8 cellular contexts compared by ENCODE assay signal in genomic region chr7:150324366-150324961, GRCh38. TPM values are rescaled to one million over a fixed set of nuclear protein-coding genes. Genes with fewer than 3 reads are reported as not detected.
DNase-seq lines count a peak whose midpoint lies in the region; ATAC-seq and TF ChIP-seq lines count a peak whose summit lies in the region.

No MANE protein-coding gene starts in this region.

- TF ChIP-seq CTCF in nephron progenitor cell (IDR thresholded peaks at IDR 0.05), result no peak

- peaks cover 25% of the 10 kb centered on the region for H3K4me1 Mint-ChIP-seq in nephron progenitor cell

- DNase-seq in GM03348 (ENCODE audit: low spot score) (peak; percentile 6), NCI-H2107 (lab: John Stamatoyannopoulos, UW) (peak; percentile 19), dermis blood vessel endothelial cell (peak; percentile 57), nephron progenitor cell (no peak), hippocampal formation (lab: John Stamatoyannopoulos, UW) (no peak), NCI-H345 treated with DMSO at 0.1 percent for 48 hours (lab: John Stamatoyannopoulos, UW; ENCODE audit: unreplicated experiment) (no peak)
- DNase-seq in stimulated activated CD4-positive, alpha-beta T cell treated with anti-CD3 and anti-CD28 coated beads, Interleukin-12 subunit alpha, Interleukin-12 subunit beta, amount 100 ng/mL, for 4 hours, result no peak

- no peaks in the 10 kb centered on the region for H3K9me3 Mint-ChIP-seq in nephron progenitor cell

- ATAC-seq in HG02970 (IDR thresholded peaks at IDR 0.05; ENCODE audit: low FRiP score, unreplicated experiment), result no peak

- peaks cover 23% of the 10 kb centered on the region for H3K27me3 Mint-ChIP-seq in nephron progenitor cell (ENCODE audit: low read depth, poor library complexity)

- peak overlapping the region; percentile 97 for H3K27ac Mint-ChIP-seq in nephron progenitor cell

- H3K4me3 Mint-ChIP-seq in nephron progenitor cell, result no peak overlapping the region

- no peaks in the 10 kb centered on the region for H3K36me3 Mint-ChIP-seq in nephron progenitor cell (ENCODE audit: low read depth)

RNA-seq across cellular contexts. Expression of gene ACTR3C, which starts 1.1 kb away (rescaled TPM):
- total RNA-seq in dermis blood vessel endothelial cell, result 8.9 and 9.5 TPM in 2 replicates

RNA-seq across cellular contexts. Expression of gene LRRC61, which starts 1.3 kb away (rescaled TPM):
- total RNA-seq in dermis blood vessel endothelial cell, result 5.4 and 18.0 TPM in 2 replicates

RNA-seq across cellular contexts. Expression of gene RARRES2, which starts 17.0 kb away (rescaled TPM):
- 0.65 and 1.9 TPM in 2 replicates for total RNA-seq in dermis blood vessel endothelial cell

RNA-seq across cellular contexts. Expression of gene REPIN1, which starts 44.2 kb away (rescaled TPM):
- 83.9 and 124 TPM in 2 replicates for total RNA-seq in dermis blood vessel endothelial cell

RNA-seq across cellular contexts. Expression of gene ZNF775, which starts 54.7 kb away (rescaled TPM):
- 8.1 and 9.7 TPM in 2 replicates for total RNA-seq in dermis blood vessel endothelial cell

Comparison
In these comparisons a context has a peak if more than half of its experiments do, and no peak if none do; other contexts are left out.
1. DNase-seq: peak in GM03348 (single experiment), NCI-H2107 (single experiment) and dermis blood vessel endothelial cell (single experiment); none in nephron progenitor cell (single experiment), stimulated activated CD4-positive, alpha-beta T cell treated with anti-CD3 and anti-CD28 coated beads, Interleukin-12 subunit alpha, Interleukin-12 subunit beta, amount 100 ng/mL, for 4 hours (single experiment), hippocampal formation (0 of 2) and NCI-H345 treated with DMSO at 0.1 percent for 48 hours (single experiment).